19 cellular contexts compared by ENCODE assay signal in the genomic region with DNA sequence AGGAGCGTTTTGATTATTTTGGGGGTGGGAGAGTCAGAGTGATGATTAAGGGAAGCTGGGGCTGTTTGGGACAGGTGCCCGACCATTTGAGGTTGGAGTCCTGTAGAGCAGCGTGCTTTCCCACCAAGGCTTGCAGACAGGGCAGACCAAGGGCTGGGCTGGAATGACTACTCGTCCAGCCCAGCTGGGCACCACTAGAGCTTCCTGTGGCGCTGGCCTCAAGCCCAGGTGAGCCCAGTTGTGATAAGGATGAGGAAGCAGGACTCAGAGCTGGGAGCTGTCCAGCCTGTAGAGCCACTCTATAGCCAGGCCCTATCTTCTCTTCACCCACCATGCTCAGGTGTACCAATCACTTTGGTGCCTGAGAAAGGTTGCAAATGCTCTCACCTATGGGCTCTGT.
DNase-seq lines count a peak whose midpoint lies in the region; ATAC-seq and TF ChIP-seq lines count a peak whose summit lies in the region.
"Had no signal": no experiment of that assay in that cellular context is flagged by ENCODE, and none has a peak within 500 bp of the region (broad histone marks: within the 10 kb centered on the region; RNA-seq: fewer than 3 reads in every experiment).

No MANE protein-coding gene starts in this region.

- WGBS in heart left ventricle, 4 donors: 58 to 62% (median 59%) methylated on average over 5 of the region's 5 CpGs
- WGBS in body of pancreas, 2 donors: 58 to 59% methylated on average over 5 of the region's 5 CpGs
- 59 to 69% methylated on average over 5 of the region's 5 CpGs for WGBS in esophagus squamous epithelium, 2 donors
- WGBS in testis, 2 donors: 62 to 69% methylated on average over 4 to 5 of the region's 5 CpGs

- H3K27me3 ChIP-seq in heart left ventricle (peaks cover 0 to 4% (median 0%) of the 10 kb centered on the region in 9 donors), body of pancreas (no peaks in the 10 kb centered on the region), esophagus squamous epithelium (no peaks in the 10 kb centered on the region), testis (no peaks in the 10 kb centered on the region)
- H3K27me3 ChIP-seq: Peyer's patch had no signal

- no peak overlapping the region for H3K27ac ChIP-seq in heart left ventricle
- no peak overlapping the region for H3K27ac ChIP-seq in body of pancreas
- H3K27ac ChIP-seq in esophagus squamous epithelium: no peak overlapping the region
- H3K27ac ChIP-seq in testis: no peak overlapping the region
- H3K27ac ChIP-seq: Peyer's patch had no signal

- ATAC-seq in heart left ventricle (no peak), body of pancreas (peak; percentile 56), GM21423 (IDR thresholded peaks at IDR 0.05; ENCODE audit: unreplicated experiment) (no peak), HG03469 (IDR thresholded peaks at IDR 0.05; ENCODE audit: unreplicated experiment) (no peak)
- ATAC-seq: K562 had no signal

- TF ChIP-seq CTCF in heart left ventricle (IDR thresholded peaks at IDR 0.05) (no peak), body of pancreas (IDR thresholded peaks at IDR 0.05) (no peak), esophagus squamous epithelium (IDR thresholded peaks at IDR 0.05) (no peak), testis (IDR thresholded peaks at IDR 0.05) (no peak)

- H3K4me1 ChIP-seq in heart left ventricle (no peaks in the 10 kb centered on the region), body of pancreas (no peaks in the 10 kb centered on the region), esophagus squamous epithelium (no peaks in the 10 kb centered on the region), testis (no peaks in the 10 kb centered on the region)
- H3K4me1 ChIP-seq: Caco-2, Peyer's patch had no signal

- DNase-seq in cardiac septum (ENCODE audit: low spot score) (peak; percentile 2), heart left ventricle (no peak), LoVo (ENCODE audit: low spot score) (peak; percentile 27), body of pancreas (peak; percentile 55 to 81 (median 66)), esophagus squamous epithelium (lab: John Stamatoyannopoulos, UW) (no peak), testis (no peak)
- DNase-seq: Caco-2, DMS79 treated with DMSO at 0.1 percent for 48 hours, H7, MM.1S, NCI-H1105 treated with DMSO at 0.1 percent for 48 hours, NCI-H187, NCI-H446, NCI-H748 treated with DMSO at 0.1 percent for 48 hours, Peyer's patch, SIG-M5 had no signal

- H3K4me3 ChIP-seq in heart left ventricle (no peak overlapping the region), body of pancreas (no peak overlapping the region), esophagus squamous epithelium (no peak overlapping the region), testis (no peak overlapping the region)
- H3K4me3 ChIP-seq: K562, Peyer's patch had no signal

- peaks cover 0 to 8% (median 0%) of the 10 kb centered on the region in 12 donors for H3K9me3 ChIP-seq in heart left ventricle
- no peaks in the 10 kb centered on the region for H3K9me3 ChIP-seq in body of pancreas
- H3K9me3 ChIP-seq in esophagus squamous epithelium: no peaks in the 10 kb centered on the region
- H3K9me3 ChIP-seq in testis: no peaks in the 10 kb centered on the region
- H3K9me3 ChIP-seq: Caco-2, Peyer's patch had no signal

- intact Hi-C loops in cardiac septum (cut with DNase I): no loop called here
- intact Hi-C loops in heart left ventricle (cut with DNase I): no loop called here
- intact Hi-C loops in body of pancreas (cut with DNase I): no loop called here
- intact Hi-C loops in esophagus squamous epithelium (cut with DNase I): no loop called here
- intact Hi-C loops in testis (cut with DNase I; ENCODE audit: low total_unique reads): no loop called here

- TF ChIP-seq POLR2A in heart left ventricle (IDR thresholded peaks at IDR 0.05): no peak
- no peak for TF ChIP-seq POLR2A in body of pancreas (IDR thresholded peaks at IDR 0.05)
- TF ChIP-seq POLR2A in esophagus squamous epithelium (IDR thresholded peaks at IDR 0.05): no peak
- no peak for TF ChIP-seq POLR2A in testis (IDR thresholded peaks at IDR 0.05)

- H3K36me3 ChIP-seq in heart left ventricle: no peaks in the 10 kb centered on the region
- no peaks in the 10 kb centered on the region for H3K36me3 ChIP-seq in body of pancreas (replicated peaks in 1 of 2; ENCODE audit: insufficient read depth in 1 of 2, low read depth in 2 of 2)
- H3K36me3 ChIP-seq in esophagus squamous epithelium: no peaks in the 10 kb centered on the region
- no peaks in the 10 kb centered on the region for H3K36me3 ChIP-seq in testis (ENCODE audit: low read depth, missing control alignments)
- H3K36me3 ChIP-seq: Peyer's patch had no signal

Comparison
In these comparisons a context has a peak if more than half of its experiments do, and no peak if none do; other contexts are left out.
1. DNase-seq: peak in cardiac septum (single experiment), LoVo (single experiment) and body of pancreas (4 of 4); none in heart left ventricle (0 of 5), esophagus squamous epithelium (single experiment) and testis (single experiment).